In genomic region chr11:57324886-57325734, GRCh38 we compare ENCODE assay signal across 8 cellular contexts.
DNase-seq lines count a peak whose midpoint lies in the region; ATAC-seq lines count a peak whose summit lies in the region.

Gene TNKS1BP1 (minus strand): TSS chr11:57324952. CDS start chr11:57321885, 3,067 bp downstream.

- DNase-seq in DMS 273 treated with DMSO at 0.1 percent for 48 hours (lab: John Stamatoyannopoulos, UW) (peak; percentile 74), HuH-7.5 (ENCODE audit: low spot score) (peak; percentile 94), OCI-M1 (lab: John Stamatoyannopoulos, UW) (peak; percentile 98), activated T-cell treated with anti-CD3 and anti-CD28 coated beads for 4 hours (peak; percentile 92), epidermal melanocyte (ENCODE audit: insufficient read length, low spot score) (peak; percentile 98), middle frontal gyrus (ENCODE audit: extremely low spot score, low spot score) (peak; percentile 90)
- DNase-seq in stimulated activated CD8-positive, alpha-beta memory T cell treated with anti-CD3 and anti-CD28 coated beads, Interleukin-2, amount 100 ng/mL, for 1 hour (ENCODE audit: low read depth in 2 of 2), result peak; percentile 80 to 81

- ATAC-seq in GM21526 (IDR thresholded peaks at IDR 0.05; ENCODE audit: low FRiP score, unreplicated experiment), result peak; percentile 87

Comparison
In these comparisons a context has a peak if more than half of its experiments do, and no peak if none do; other contexts are left out.
1. Peak in every context shown above with its lines: DNase-seq and ATAC-seq.